ENCODE assay signal across 12 cellular contexts in the genomic region with DNA sequence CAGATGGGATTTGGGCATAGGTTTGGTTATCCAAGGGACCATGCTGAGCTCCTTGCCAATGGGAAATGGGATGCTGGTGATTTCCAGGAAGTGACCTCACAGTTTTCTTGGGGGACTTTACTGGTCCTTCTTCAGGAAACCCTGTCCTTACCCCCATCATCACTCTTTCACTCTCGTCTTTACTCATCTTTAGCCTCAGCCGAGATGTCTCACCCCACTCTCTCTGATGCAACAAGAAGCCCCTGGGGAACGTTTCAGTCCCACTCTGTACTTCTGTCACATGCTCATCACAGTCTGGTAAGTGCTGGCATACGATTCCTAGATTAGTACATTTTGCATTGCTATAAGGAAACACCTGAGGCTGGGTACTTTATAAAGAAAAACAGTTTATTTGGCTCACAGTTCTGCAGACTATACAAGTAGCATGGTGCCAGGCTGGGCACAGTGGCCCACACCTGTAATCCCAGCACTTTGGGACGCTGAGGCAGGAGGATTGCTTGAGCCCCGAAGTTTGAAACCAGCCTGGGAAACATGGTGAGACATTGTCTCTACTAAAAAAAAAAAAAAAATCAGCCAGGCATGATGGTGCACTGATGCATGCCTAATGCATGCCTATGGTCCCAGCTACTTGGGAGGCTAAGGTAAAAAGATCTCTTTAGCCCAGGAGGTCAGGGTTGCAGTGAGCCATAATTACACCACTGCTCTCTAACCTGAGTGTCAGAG.
DNase-seq lines count a peak whose midpoint lies in the region; ATAC-seq, FAIRE-seq and TF ChIP-seq lines count a peak whose summit lies in the region.
"Had no signal": no experiment of that assay in that cellular context is flagged by ENCODE, and none has a peak within 500 bp of the region (broad histone marks: within the 10 kb centered on the region; RNA-seq: fewer than 3 reads in every experiment).

No MANE protein-coding gene starts in this region.

- no peak for TF ChIP-seq EP300 in SK-N-SH (IDR thresholded peaks at IDR 0.05; ENCODE audit: borderline replicate concordance in 1 of 2, low read depth in 1 of 2, low read length in 1 of 2)

- H3K9me2 ChIP-seq in SK-N-SH, result no peaks in the 10 kb centered on the region

- DNase-seq in GM12891 (ENCODE audit: insufficient read length, low spot score) (no peak), NCI-H446 (lab: John Stamatoyannopoulos, UW) (no peak), DMS114 treated with DMSO at 0.1 percent for 48 hours (lab: John Stamatoyannopoulos, UW; ENCODE audit: unreplicated experiment) (no peak), SK-N-SH (no peak)
- no peak for DNase-seq in effector CD4-positive, alpha-beta T cell
- DNase-seq: CD4-positive, CD25-positive, alpha-beta regulatory T cell; NK-92 treated with Interleukin-12 subunit alpha and Interleukin-12 subunit beta, amount 100 ng/mL, for 24 hours; right cardiac atrium had no signal

- no peak for TF ChIP-seq CTCF in SK-N-SH (IDR thresholded peaks at IDR 0.05)

- CTCF ChIA-PET in SK-N-SH (lab: Yijun Ruan, JAX), result interaction anchor here (0.7 kb wide), 1 partner anchor 399 kb away, joined by 3 read pairs; no protein-coding TSS in a partner anchor

- peaks cover 5 to 13% of the 10 kb centered on the region in 2 experiments for H3K36me3 ChIP-seq in SK-N-SH (replicated peaks in 1 of 2; ENCODE audit: control insufficient read depth in 1 of 2, insufficient read depth in 2 of 2, low read length in 1 of 2)

- POLR2A ChIA-PET in SK-N-SH (lab: Yijun Ruan, JAX), result no interaction called here

- H3F3A ChIP-seq in SK-N-SH (replicated peaks; ENCODE audit: insufficient read depth), result peaks cover 10% of the 10 kb centered on the region

- no peak overlapping the region for H3K4me2 ChIP-seq in SK-N-SH

- no peaks in the 10 kb centered on the region for H3K27me3 ChIP-seq in SK-N-SH (ENCODE audit: insufficient read depth)

- no peak overlapping the region for H2AFZ ChIP-seq in SK-N-SH (ENCODE audit: low read depth)

- no peak for TF ChIP-seq RAD21 in SK-N-SH (IDR thresholded peaks at IDR 0.05; ENCODE audit: low read length)

- no peak overlapping the region for H3K9ac ChIP-seq in SK-N-SH

- H3K4me1 ChIP-seq in SK-N-SH (ENCODE audit: control insufficient read depth in 1 of 2, insufficient read depth in 2 of 2, low read depth in 1 of 2, low read length in 1 of 2), result no peaks in the 10 kb centered on the region

- no peak for TF ChIP-seq POLR2A in GM12891 (IDR thresholded peaks at IDR 0.05; ENCODE audit: low read depth, low read length)

- ATAC-seq in GM19395 (IDR thresholded peaks at IDR 0.05; ENCODE audit: unreplicated experiment) (peak; percentile 89), HG02870 (IDR thresholded peaks at IDR 0.05; ENCODE audit: unreplicated experiment) (peak; percentile 91), HG03571 (IDR thresholded peaks at IDR 0.05; ENCODE audit: unreplicated experiment) (peak; percentile 93)
- ATAC-seq: right cardiac atrium had no signal

- H4K20me1 ChIP-seq in SK-N-SH (ENCODE audit: insufficient read depth), result no peaks in the 10 kb centered on the region

- no peak overlapping the region for H3K27ac ChIP-seq in SK-N-SH (ENCODE audit: low read depth in 2 of 2, low read length in 1 of 2)

- H3K9me3 ChIP-seq in SK-N-SH, result no peaks in the 10 kb centered on the region

- H3K79me2 ChIP-seq in SK-N-SH (ENCODE audit: insufficient read depth), result no peaks in the 10 kb centered on the region

- peak; percentile 13 for FAIRE-seq in GM12891 (lab: Jason Lieb, UNC)

- whole genome bisulfite sequencing in SK-N-SH (ENCODE audit: low lambda C conversion rate), result 52% methylated on average over 6 of the region's 6 CpGs

- H3K4me3 ChIP-seq in SK-N-SH (ENCODE audit: low read depth in 2 of 2, low read length in 1 of 2), result no peak overlapping the region
- H3K4me3 ChIP-seq: lung had no signal

TF ChIP-seq in GM12891, 5 proteins besides CTCF, POLR2A, EP300 and RAD21:
- TF ChIP-seq POU2F2 (IDR thresholded peaks at IDR 0.05; ENCODE audit: low read depth, low read length) (peak; percentile 45; the same call in 1 of the 2 replicates), PAX5 (IDR thresholded peaks at IDR 0.05; ENCODE audit: insufficient read depth, low read length, severe bottlenecking) (peak; percentile 81), POLR2AphosphoS5 (IDR thresholded peaks at IDR 0.05; ENCODE audit: low read depth, low read length) (no peak), SPI1 (IDR thresholded peaks at IDR 0.05; ENCODE audit: low read depth, low read length) (peak; percentile 37), TAF1 (IDR thresholded peaks at IDR 0.05; ENCODE audit: low read depth, low read length) (no peak)
TF ChIP-seq in GM12891: peak in this region for 3.

TF ChIP-seq in SK-N-SH, 30 proteins besides CTCF, POLR2A, EP300 and RAD21:
- TF ChIP-seq USF1 (IDR thresholded peaks at IDR 0.05; ENCODE audit: borderline replicate concordance, low read depth) (no peak), FOSL2 (IDR thresholded peaks at IDR 0.05; ENCODE audit: borderline replicate concordance, low read depth) (no peak), SMC3 (IDR thresholded peaks at IDR 0.05; ENCODE audit: low read depth, low read length) (no peak), GABPA (IDR thresholded peaks at IDR 0.05; ENCODE audit: low read depth) (no peak), MXI1 (IDR thresholded peaks at IDR 0.05; ENCODE audit: low read depth, low read length) (no peak), CHD2 (IDR thresholded peaks at IDR 0.05; ENCODE audit: low read length, partially characterized antibody) (no peak), RCOR1 (IDR thresholded peaks at IDR 0.05; ENCODE audit: low read length) (no peak), GATA2 (CRISPR knock-in tag; IDR thresholded peaks at IDR 0.05) (no peak), NRF1 (IDR thresholded peaks at IDR 0.05; ENCODE audit: low read depth, low read length) (no peak)
- TF ChIP-seq, protein P1, sequence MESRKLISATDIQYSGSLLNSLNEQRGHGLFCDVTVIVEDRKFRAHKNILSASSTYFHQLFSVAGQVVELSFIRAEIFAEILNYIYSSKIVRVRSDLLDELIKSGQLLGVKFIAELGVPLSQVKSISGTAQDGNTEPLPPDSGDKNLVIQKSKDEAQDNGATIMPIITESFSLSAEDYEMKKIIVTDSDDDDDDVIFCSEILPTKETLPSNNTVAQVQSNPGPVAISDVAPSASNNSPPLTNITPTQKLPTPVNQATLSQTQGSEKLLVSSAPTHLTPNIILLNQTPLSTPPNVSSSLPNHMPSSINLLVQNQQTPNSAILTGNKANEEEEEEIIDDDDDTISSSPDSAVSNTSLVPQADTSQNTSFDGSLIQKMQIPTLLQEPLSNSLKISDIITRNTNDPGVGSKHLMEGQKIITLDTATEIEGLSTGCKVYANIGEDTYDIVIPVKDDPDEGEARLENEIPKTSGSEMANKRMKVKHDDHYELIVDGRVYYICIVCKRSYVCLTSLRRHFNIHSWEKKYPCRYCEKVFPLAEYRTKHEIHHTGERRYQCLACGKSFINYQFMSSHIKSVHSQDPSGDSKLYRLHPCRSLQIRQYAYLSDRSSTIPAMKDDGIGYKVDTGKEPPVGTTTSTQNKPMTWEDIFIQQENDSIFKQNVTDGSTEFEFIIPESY (IDR thresholded peaks at IDR 0.05; ENCODE audit: borderline replicate concordance, low read depth), result no peak
TF ChIP-seq in SK-N-SH: peak in this region for 0.
